ENCODE assay signal across 16 cellular contexts in genomic region chr13:37194428-37194861, GRCh38.
DNase-seq lines count a peak whose midpoint lies in the region; ATAC-seq and TF ChIP-seq lines count a peak whose summit lies in the region.
"Had no signal": no experiment of that assay in that cellular context is flagged by ENCODE, and none has a peak within 500 bp of the region (broad histone marks: within the 10 kb centered on the region; RNA-seq: fewer than 3 reads in every experiment).

No MANE protein-coding gene starts in this region.

- no peak overlapping the region for H3K9ac ChIP-seq in adipocyte (ENCODE audit: low read length)

- no peaks in the 10 kb centered on the region for H3K27me3 ChIP-seq in adipocyte (replicated peaks; ENCODE audit: control insufficient read depth, insufficient read depth, low read length)
- H3K27me3 ChIP-seq: uterus had no signal

- TF ChIP-seq CTCF in foreskin fibroblast (IDR thresholded peaks at IDR 0.05; ENCODE audit: low read depth, low read length): no peak

- no peaks in the 10 kb centered on the region for H3K36me3 ChIP-seq in adipocyte (ENCODE audit: control insufficient read depth, insufficient read depth, low read length, severe bottlenecking)
- H3K36me3 ChIP-seq: uterus had no signal

- H3K4me1 ChIP-seq in adipocyte (ENCODE audit: control insufficient read depth, insufficient read depth, low read length): peaks cover 17% of the 10 kb centered on the region
- H3K4me1 ChIP-seq: uterus had no signal

- ATAC-seq in GM21723 (IDR thresholded peaks at IDR 0.05; ENCODE audit: unreplicated experiment): no peak
- no peak for ATAC-seq in GM18868 (IDR thresholded peaks at IDR 0.05; ENCODE audit: unreplicated experiment)
- ATAC-seq: activated naive CD8-positive, alpha-beta T cell treated with anti-CD3 and anti-CD28 coated beads, Interleukin-2, amount 50 U/mL, for 24 hours; stimulated activated naive B cell treated with anti-CD40 and anti-IgM and Interleukin-4, amounts not matched to agents 10 μg/mL and 1 μg/mL and 100 μg/mL, for 72 hours had no signal

- H3K9me3 ChIP-seq in adipocyte (ENCODE audit: control insufficient read depth, low read length): no peaks in the 10 kb centered on the region
- H3K9me3 ChIP-seq: uterus had no signal

- DNase-seq in COR-L47 (lab: John Stamatoyannopoulos, UW): peak; percentile 94
- DNase-seq in NCI-H1105 treated with DMSO at 0.1 percent for 48 hours (lab: John Stamatoyannopoulos, UW): peak; percentile 92
- peak; percentile 33 for DNase-seq in adipocyte (ENCODE audit: low read depth)
- DNase-seq in foreskin fibroblast: peak; percentile 54 to 78
- no peak for DNase-seq in HT-29 (ENCODE audit: low spot score)
- DNase-seq in activated CD4-positive, CD25-positive, alpha-beta regulatory T cell (lab: John Stamatoyannopoulos, UW): no peak
- DNase-seq: activated naive CD8-positive, alpha-beta T cell treated with anti-CD3 and anti-CD28 coated beads, Interleukin-2, amount 50 U/mL, for 24 hours; NCI-H1048; NCI-H526; retina; SHP77 treated with DMSO at 0.1 percent for 48 hours; stimulated activated CD4-positive, alpha-beta T cell treated with anti-CD3 and anti-CD28 coated beads, Interleukin-4, amount 100 ng/mL, for 24 hours; stimulated activated naive B cell treated with anti-CD40 and anti-IgM and Interleukin-4, amounts not matched to agents 10 μg/mL and 1 μg/mL and 100 μg/mL, for 72 hours; uterus had no signal

- peak overlapping the region; percentile 1 for H3K4me3 ChIP-seq in adipocyte (ENCODE audit: low read length)
- H3K4me3 ChIP-seq in foreskin fibroblast (ENCODE audit: low read depth in 1 of 2, low read length in 2 of 2): no peak overlapping the region
- H3K4me3 ChIP-seq: uterus had no signal

Comparison
In these comparisons a context has a peak if more than half of its experiments do, and no peak if none do; other contexts are left out.
1. DNase-seq: peak in COR-L47 (single experiment), NCI-H1105 treated with DMSO at 0.1 percent for 48 hours (single experiment), adipocyte (single experiment) and foreskin fibroblast (2 of 2); none in HT-29 (single experiment) and activated CD4-positive, CD25-positive, alpha-beta regulatory T cell (0 of 4).